Comparison of ENCODE assay signal across 13 cellular contexts in the genomic region with DNA sequence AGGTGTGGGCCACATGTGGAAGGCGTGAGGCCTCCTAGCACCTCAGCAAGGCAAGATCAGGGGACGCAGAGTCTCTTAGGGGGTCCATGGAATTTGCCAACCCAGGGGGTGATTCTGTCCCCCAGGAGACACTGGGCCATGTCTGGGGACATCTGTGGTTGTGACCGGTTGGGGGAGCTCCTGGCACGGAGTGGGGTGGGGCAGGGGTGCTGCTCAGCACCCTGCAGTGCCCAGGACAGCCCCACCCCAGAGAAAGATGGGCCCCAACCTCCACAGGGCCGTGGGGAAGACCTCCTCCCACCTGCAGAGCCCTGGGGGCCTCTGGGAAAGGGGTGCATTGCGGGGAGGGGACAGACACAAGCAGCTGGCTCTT. TPM values are rescaled to one million over a fixed set of nuclear protein-coding genes. Genes with fewer than 3 reads are reported as not detected.
DNase-seq lines count a peak whose midpoint lies in the region; ATAC-seq and TF ChIP-seq lines count a peak whose summit lies in the region.
"Had no signal": no experiment of that assay in that cellular context is flagged by ENCODE, and none has a peak within 500 bp of the region (broad histone marks: within the 10 kb centered on the region; RNA-seq: fewer than 3 reads in every experiment).

No MANE protein-coding gene starts in this region.

- POLR2A ChIA-PET in WTC11 (lab: Charles Lee): no interaction called here

- CTCF ChIA-PET in WTC11 (lab: Charles Lee): no interaction called here

- ATAC-seq in WTC11 (no peak), foreskin keratinocyte (no peak), esophagus mucosa (no peak), natural killer cell (no peak)
- no peak for ATAC-seq in stimulated activated memory B cell treated with anti-CD40 and anti-IgM and Interleukin-4, amounts not matched to agents 10 μg/mL and 1 μg/mL and 100 μg/mL, for 72 hours

- H3K9me3 Mint-ChIP-seq in WTC11 (no peaks in the 10 kb centered on the region), immature natural killer cell (no peaks in the 10 kb centered on the region), natural killer cell (no peaks in the 10 kb centered on the region)
- H3K9me3 Mint-ChIP-seq in stimulated activated memory B cell treated with anti-CD40 and anti-IgM and Interleukin-4, amounts not matched to agents 10 μg/mL and 1 μg/mL and 100 μg/mL, for 72 hours: no peaks in the 10 kb centered on the region

- H3K27me3 Mint-ChIP-seq in WTC11 (ENCODE audit: low read depth) (no peaks in the 10 kb centered on the region), immature natural killer cell (ENCODE audit: low read depth in 3 of 3) (peaks cover 2 to 30% (median 29%) of the 10 kb centered on the region in 3 donors), natural killer cell (ENCODE audit: low read depth in 2 of 2) (no peaks in the 10 kb centered on the region)
- no peaks in the 10 kb centered on the region for H3K27me3 Mint-ChIP-seq in stimulated activated memory B cell treated with anti-CD40 and anti-IgM and Interleukin-4, amounts not matched to agents 10 μg/mL and 1 μg/mL and 100 μg/mL, for 72 hours

- peaks cover 6% of the 10 kb centered on the region for H3K4me1 ChIP-seq in foreskin keratinocyte

- DNase-seq in GM12865 (ENCODE audit: low read depth): peak; percentile 58
- no peak for DNase-seq in WTC11 (ENCODE audit: low spot score)
- no peak for DNase-seq in foreskin keratinocyte
- DNase-seq in AML-193 (lab: John Stamatoyannopoulos, UW): no peak
- no peak for DNase-seq in immature natural killer cell
- DNase-seq in natural killer cell: no peak
- DNase-seq: brain microvascular endothelial cell; glutamatergic neuron; NCI-H2081 treated with DMSO at 0.1 percent for 48 hours; SHP77; stimulated activated CD4-positive, alpha-beta T cell treated with anti-CD3 and anti-CD28 coated beads, Interleukin-4, amount 100 ng/mL, for 24 hours had no signal

- H3K27me3 ChIP-seq in foreskin keratinocyte: no peaks in the 10 kb centered on the region
- H3K27me3 ChIP-seq: brain microvascular endothelial cell had no signal

- H3K36me3 Mint-ChIP-seq in WTC11 (0 out of 2 replicates have a peak, but pooled peaks cover 3% of the 10 kb centered on the region), immature natural killer cell (no peaks in the 10 kb centered on the region), natural killer cell (no peaks in the 10 kb centered on the region)
- peaks cover 56% of the 10 kb centered on the region for H3K36me3 Mint-ChIP-seq in stimulated activated memory B cell treated with anti-CD40 and anti-IgM and Interleukin-4, amounts not matched to agents 10 μg/mL and 1 μg/mL and 100 μg/mL, for 72 hours

- intact Hi-C loops in natural killer cell (cut with micrococcal nuclease): no loop called here

- H3K4me3 Mint-ChIP-seq in WTC11 (no peak overlapping the region), immature natural killer cell (no peak overlapping the region), natural killer cell (no peak overlapping the region)
- H3K4me3 Mint-ChIP-seq in stimulated activated memory B cell treated with anti-CD40 and anti-IgM and Interleukin-4, amounts not matched to agents 10 μg/mL and 1 μg/mL and 100 μg/mL, for 72 hours: peak overlapping the region; percentile 29

- peak overlapping the region; percentile 93 for H3K4me3 ChIP-seq in GM12865 (ENCODE audit: low read depth, low read length)

- H3K27ac ChIP-seq in foreskin keratinocyte: no peak overlapping the region
- H3K27ac ChIP-seq: brain microvascular endothelial cell had no signal

- H3K27ac Mint-ChIP-seq in WTC11 (peak overlapping the region; percentile 41; the same call in 1 of the 2 replicates), immature natural killer cell (peak overlapping the region in 2 of 6 donors; percentile 17 to 19), natural killer cell (peak overlapping the region in 1 of 2 donors; percentile 89)
- H3K27ac Mint-ChIP-seq in stimulated activated memory B cell treated with anti-CD40 and anti-IgM and Interleukin-4, amounts not matched to agents 10 μg/mL and 1 μg/mL and 100 μg/mL, for 72 hours: no peak overlapping the region

- TF ChIP-seq CTCF in GM12865 (IDR thresholded peaks at IDR 0.05; ENCODE audit: insufficient read depth, low read depth, low read length, missing control alignments) (peak; percentile 4), WTC11 (IDR thresholded peaks at IDR 0.05) (no peak), foreskin keratinocyte (conservative IDR thresholded peaks at IDR 0.05) (peak; percentile 11), natural killer cell (IDR thresholded peaks at IDR 0.05) (no peak)

- H3K4me1 Mint-ChIP-seq in WTC11 (peaks cover 11% of the 10 kb centered on the region), immature natural killer cell (peaks cover 13 to 47% of the 10 kb centered on the region in 2 donors), natural killer cell (peaks cover 14 to 50% of the 10 kb centered on the region in 2 donors)
- peaks cover 86% of the 10 kb centered on the region for H3K4me1 Mint-ChIP-seq in stimulated activated memory B cell treated with anti-CD40 and anti-IgM and Interleukin-4, amounts not matched to agents 10 μg/mL and 1 μg/mL and 100 μg/mL, for 72 hours

TF ChIP-seq in WTC11, 78 proteins besides CTCF, POLR2A, EP300 and RAD21 (continues in another document):
- TF ChIP-seq FOXK1 (CRISPR knock-in tag; IDR thresholded peaks at IDR 0.05): no peak
- TF ChIP-seq, protein P1, sequence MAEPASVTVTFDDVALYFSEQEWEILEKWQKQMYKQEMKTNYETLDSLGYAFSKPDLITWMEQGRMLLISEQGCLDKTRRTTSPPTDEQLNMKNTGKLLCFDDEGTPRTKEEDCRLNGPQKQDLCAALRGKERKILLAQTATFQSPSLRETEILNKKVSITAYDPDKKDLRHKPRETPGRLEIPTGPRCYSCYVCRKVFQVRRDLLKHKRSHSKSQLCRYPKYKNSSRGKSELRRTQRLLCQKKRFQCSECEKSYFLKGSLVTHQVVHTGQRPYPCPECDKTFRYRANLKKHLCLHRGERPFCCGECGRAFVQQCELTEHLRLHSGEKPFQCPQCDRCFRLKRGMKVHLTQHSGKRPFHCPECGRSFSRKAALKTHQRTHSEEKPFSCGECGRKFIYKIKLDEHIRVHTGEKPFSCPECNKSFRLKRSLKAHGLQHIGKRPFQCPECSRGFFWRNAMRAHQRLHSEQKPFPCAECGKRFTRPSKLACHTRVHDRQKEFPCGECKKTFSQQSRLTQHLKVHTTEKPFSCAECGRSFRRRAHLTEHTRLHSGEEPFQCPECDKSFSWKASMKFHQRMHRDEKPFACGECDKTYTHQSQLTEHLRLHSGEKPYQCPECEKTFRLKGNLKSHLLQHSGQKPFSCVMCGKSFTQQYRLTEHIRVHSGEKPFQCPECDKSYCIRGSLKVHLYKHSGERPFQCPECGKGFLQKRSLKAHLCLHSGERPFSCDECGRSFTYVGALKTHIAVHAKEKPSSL (CRISPR knock-in tag; conservative IDR thresholded peaks at IDR 0.05): no peak
- TF ChIP-seq, protein P2, sequence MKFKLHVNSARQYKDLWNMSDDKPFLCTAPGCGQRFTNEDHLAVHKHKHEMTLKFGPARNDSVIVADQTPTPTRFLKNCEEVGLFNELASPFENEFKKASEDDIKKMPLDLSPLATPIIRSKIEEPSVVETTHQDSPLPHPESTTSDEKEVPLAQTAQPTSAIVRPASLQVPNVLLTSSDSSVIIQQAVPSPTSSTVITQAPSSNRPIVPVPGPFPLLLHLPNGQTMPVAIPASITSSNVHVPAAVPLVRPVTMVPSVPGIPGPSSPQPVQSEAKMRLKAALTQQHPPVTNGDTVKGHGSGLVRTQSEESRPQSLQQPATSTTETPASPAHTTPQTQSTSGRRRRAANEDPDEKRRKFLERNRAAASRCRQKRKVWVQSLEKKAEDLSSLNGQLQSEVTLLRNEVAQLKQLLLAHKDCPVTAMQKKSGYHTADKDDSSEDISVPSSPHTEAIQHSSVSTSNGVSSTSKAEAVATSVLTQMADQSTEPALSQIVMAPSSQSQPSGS (CRISPR knock-in tag; IDR thresholded peaks at IDR 0.05; ENCODE audit: borderline replicate concordance, low read depth): no peak
- TF ChIP-seq MYBL2 (CRISPR knock-in tag; IDR thresholded peaks at IDR 0.05): no peak
- no peak for TF ChIP-seq NFATC4 (CRISPR knock-in tag; IDR thresholded peaks at IDR 0.05)

RNA-seq across cellular contexts. Expression of a gene that starts 4.0 kb away (rescaled TPM):
- total RNA-seq in WTC11 (2021) (150 to 165 TPM (median 163 TPM) in 3 replicates), foreskin keratinocyte (65.6 and 69.4 TPM in 2 replicates), esophagus mucosa (311 TPM), natural killer cell (100 to 1,000 TPM; 259 to 389 (median 322) TPM)
- polyA plus RNA-seq in foreskin keratinocyte (45.3 and 58.3 TPM in 2 replicates), immature natural killer cell (10 to 100 TPM; 22.7 to 39.2 (median 23.9) TPM)

RNA-seq across cellular contexts. Expression of a gene that starts 31.5 kb away (rescaled TPM):
- 106 to 148 TPM (median 145 TPM) in 3 replicates for total RNA-seq in WTC11 (2021)
- total RNA-seq in foreskin keratinocyte: 51.2 and 51.7 TPM in 2 replicates
- 49.5 and 51.4 TPM in 2 replicates for polyA plus RNA-seq in foreskin keratinocyte
- polyA plus RNA-seq in immature natural killer cell: 1 to 10 TPM; 2.6 to 4.4 (median 3.6) TPM
- total RNA-seq in esophagus mucosa: 68.6 TPM
- total RNA-seq in natural killer cell: 10 to 100 TPM; 47.6 to 57.0 (median 53.4) TPM

RNA-seq across cellular contexts. Expression of a gene that starts 49.1 kb away (rescaled TPM):
- total RNA-seq in WTC11 (2021) (8.1 to 9.8 TPM (median 9.6 TPM) in 3 replicates), foreskin keratinocyte (30.1 and 32.9 TPM in 2 replicates), esophagus mucosa (28.1 TPM), natural killer cell (100 to 1,000 TPM; 239 to 314 (median 246) TPM)
- polyA plus RNA-seq in foreskin keratinocyte (36.0 and 37.8 TPM in 2 replicates), immature natural killer cell (100 to 1,000 TPM in 1 of 3 donors, 10 to 100 TPM in 2; 39.4 to 160 (median 42.2) TPM)

RNA-seq across cellular contexts. Expression of a gene that starts 49.7 kb away (rescaled TPM):
- 0.73 to 1.9 TPM (median 1.8 TPM) in 3 replicates for total RNA-seq in WTC11 (2021)
- 2.0 and 3.1 TPM in 2 replicates for total RNA-seq in foreskin keratinocyte
- polyA plus RNA-seq in foreskin keratinocyte: 3.8 and 4.4 TPM in 2 replicates
- under 1 TPM in 1 of 3 donors, not detected in 2; 0.42 TPM for polyA plus RNA-seq in immature natural killer cell
- total RNA-seq in esophagus mucosa: 4.7 TPM
- total RNA-seq in natural killer cell: 1 to 10 TPM; 3.3 to 7.6 (median 7.1) TPM

Comparison
In these comparisons a context has a peak if more than half of its experiments do, and no peak if none do; other contexts are left out.
1. CTCF ChIP-seq: peak in GM12865 (single experiment) and foreskin keratinocyte (single experiment); none in WTC11 (single experiment) and natural killer cell (single experiment).